38 cellular contexts compared by ENCODE assay signal in the genomic region with DNA sequence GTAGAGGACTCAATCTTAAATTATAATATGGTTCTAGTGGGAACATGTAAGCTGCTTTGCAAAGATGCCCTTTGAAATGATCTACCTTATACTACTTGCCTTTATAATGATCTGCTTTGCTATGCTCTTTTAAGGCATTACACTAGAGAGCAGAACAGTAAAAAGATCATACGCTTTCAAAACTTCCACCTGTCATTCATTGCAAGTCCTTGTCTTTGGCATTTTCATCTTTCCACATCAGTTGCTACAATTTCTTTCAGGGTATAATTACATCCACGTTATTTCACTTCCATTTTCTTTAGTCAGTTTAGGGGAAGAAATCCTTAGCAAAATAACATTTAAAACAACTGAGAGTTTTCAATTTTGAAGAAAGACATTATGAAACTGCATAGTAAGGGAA.
"Had no signal": no experiment of that assay in that cellular context is flagged by ENCODE, and none has a peak within 500 bp of the region (broad histone marks: within the 10 kb centered on the region; RNA-seq: fewer than 3 reads in every experiment).

No MANE protein-coding gene starts in this region.

- H3K27ac Mint-ChIP-seq: activated naive CD4-positive, alpha-beta T cell treated with anti-CD3 and anti-CD28 coated beads for 36 hours; activated naive CD4-positive, alpha-beta T cell treated with anti-CD3 and anti-CD28 coated beads, Interleukin-2, amount 10 ng/mL, durations not matched to agents 7 days and 5 days; activated naive CD4-positive, alpha-beta T cell treated with anti-CD3 and anti-CD28 coated beads, Interleukin-2, amount 50 U/mL, for 24 hours; activated naive CD4-positive, alpha-beta T cell treated with anti-CD3 and anti-CD28 coated beads, Interleukin-2, amount 50 U/mL, for 72 hours; activated naive CD8-positive, alpha-beta T cell; activated naive CD8-positive, alpha-beta T cell treated with anti-CD3 and anti-CD28 coated beads for 36 hours; activated naive CD8-positive, alpha-beta T cell treated with anti-CD3 and anti-CD28 coated beads, Interleukin-2, amount 10 ng/mL, durations not matched to agents 7 days and 5 days; activated naive CD8-positive, alpha-beta T cell treated with anti-CD3 and anti-CD28 coated beads, Interleukin-2, amount 50 U/mL, for 24 hours; activated T-cell treated with anti-CD3 and anti-CD28 coated beads, Interleukin-2, amount 50 U/mL, for 24 hours; activated T-cell treated with anti-CD3 and anti-CD28 coated beads, Interleukin-2, amount 50 U/mL, for 72 hours; activated T-helper 1 cell treated with anti-CD3 and anti-CD28 coated beads, Interleukin-12 subunit alpha, Interleukin-12 subunit beta, Interleukin-2, Interleukin-4 antibody, amounts not matched to agents 30 ng/mL and 10 ng/mL and 1 ng/mL, durations not matched to agents 14 hours and 24 hours and 36 hours; activated T-helper 2 cell treated with anti-CD3 and anti-CD28 coated beads, Interferon-gamma antibody, Interleukin-2, Interleukin-4, amounts not matched to agents 10 μg/mL and 5 μg/mL and 100 μg/mL, durations not matched to agents 14 hours and 24 hours and 36 hours had no signal

- DNase-seq: activated effector memory CD4-positive, alpha-beta T cell treated with anti-CD3 and anti-CD28 coated beads, Interleukin-2, amount 50 U/mL, for 16 hours; activated effector memory CD4-positive, alpha-beta T cell treated with Interleukin-2 at 50 U/mL for 16 hours; activated gamma-delta T cell; activated gamma-delta T cell treated with Interleukin-2 at 50 U/mL for 16 hours; activated naive CD4-positive, alpha-beta T cell; activated naive CD4-positive, alpha-beta T cell treated with anti-CD3 and anti-CD28 coated beads for 36 hours; activated naive CD4-positive, alpha-beta T cell treated with anti-CD3 and anti-CD28 coated beads, Interleukin-2, amount 10 ng/mL, durations not matched to agents 7 days and 5 days; activated naive CD4-positive, alpha-beta T cell treated with anti-CD3 and anti-CD28 coated beads, Interleukin-2, amount 50 U/mL, for 16 hours; activated naive CD4-positive, alpha-beta T cell treated with Interleukin-2 at 50 U/mL for 16 hours; activated naive CD8-positive, alpha-beta T cell treated with anti-CD3 and anti-CD28 coated beads for 36 hours; activated naive CD8-positive, alpha-beta T cell treated with anti-CD3 and anti-CD28 coated beads, Interleukin-2, amount 10 ng/mL, durations not matched to agents 7 days and 5 days; activated naive CD8-positive, alpha-beta T cell treated with anti-CD3 and anti-CD28 coated beads, Interleukin-2, amount 50 U/mL, for 24 hours; activated T-cell treated with anti-CD3 and anti-CD28 coated beads for 4 hours; activated T-cell treated with anti-CD3 and anti-CD28 coated beads, Interleukin-2, amount 50 U/mL, for 1 hour; activated T-cell treated with anti-CD3 and anti-CD28 coated beads, Interleukin-2, amount 50 U/mL, for 24 hours; activated T-cell treated with anti-CD3 and anti-CD28 coated beads, Interleukin-2, amount 50 U/mL, for 4 hours; activated T-cell treated with anti-CD3 and anti-CD28 coated beads, Interleukin-2, amount 50 U/mL, for 48 hours; activated T-cell treated with anti-CD3 and anti-CD28 coated beads, Interleukin-2, amount 50 U/mL, for 72 hours; adrenal gland; amniotic stem cell; amygdala; anterior cingulate cortex; aorta; body of pancreas; brain microvascular endothelial cell; caudate nucleus; central memory CD4-positive, alpha-beta T cell; cerebellar nuclear complex had no signal

- H3K9me3 ChIP-seq: adrenal gland, ascending aorta, body of pancreas, breast epithelium had no signal

- H3K4me1 Mint-ChIP-seq: activated naive CD4-positive, alpha-beta T cell treated with anti-CD3 and anti-CD28 coated beads, Interleukin-2, amount 10 ng/mL, durations not matched to agents 7 days and 5 days; activated naive CD4-positive, alpha-beta T cell treated with anti-CD3 and anti-CD28 coated beads, Interleukin-2, amount 50 U/mL, for 24 hours; activated naive CD8-positive, alpha-beta T cell treated with anti-CD3 and anti-CD28 coated beads for 36 hours; activated naive CD8-positive, alpha-beta T cell treated with anti-CD3 and anti-CD28 coated beads, Interleukin-2, amount 10 ng/mL, durations not matched to agents 7 days and 5 days; activated naive CD8-positive, alpha-beta T cell treated with anti-CD3 and anti-CD28 coated beads, Interleukin-2, amount 50 U/mL, for 24 hours; central memory CD8-positive, alpha-beta T cell had no signal

- ATAC-seq: activated naive CD4-positive, alpha-beta T cell treated with anti-CD3 and anti-CD28 coated beads, Interleukin-2, amount 50 U/mL, for 72 hours; activated naive CD8-positive, alpha-beta T cell treated with anti-CD3 and anti-CD28 coated beads, Interleukin-2, amount 50 U/mL, for 24 hours; activated T-cell treated with anti-CD3 and anti-CD28 coated beads, Interleukin-2, amount 50 U/mL, for 4 hours; activated T-cell treated with anti-CD3 and anti-CD28 coated beads, Interleukin-2, amount 50 U/mL, for 72 hours; body of pancreas had no signal

- H3K4me3 Mint-ChIP-seq: activated naive CD4-positive, alpha-beta T cell treated with anti-CD3 and anti-CD28 coated beads for 36 hours; activated naive CD4-positive, alpha-beta T cell treated with anti-CD3 and anti-CD28 coated beads, Interleukin-2, amount 10 ng/mL, durations not matched to agents 7 days and 5 days; activated naive CD4-positive, alpha-beta T cell treated with anti-CD3 and anti-CD28 coated beads, Interleukin-2, amount 50 U/mL, for 24 hours; activated naive CD8-positive, alpha-beta T cell; activated naive CD8-positive, alpha-beta T cell treated with anti-CD3 and anti-CD28 coated beads for 36 hours; activated naive CD8-positive, alpha-beta T cell treated with anti-CD3 and anti-CD28 coated beads, Interleukin-2, amount 10 ng/mL, durations not matched to agents 7 days and 5 days; activated naive CD8-positive, alpha-beta T cell treated with anti-CD3 and anti-CD28 coated beads, Interleukin-2, amount 50 U/mL, for 24 hours; activated T-cell treated with anti-CD3 and anti-CD28 coated beads, Interleukin-2, amount 50 U/mL, for 24 hours; activated T-cell treated with anti-CD3 and anti-CD28 coated beads, Interleukin-2, amount 50 U/mL, for 4 hours; activated T-cell treated with anti-CD3 and anti-CD28 coated beads, Interleukin-2, amount 50 U/mL, for 72 hours; activated T-helper 1 cell treated with anti-CD3 and anti-CD28 coated beads, Interleukin-12 subunit alpha, Interleukin-12 subunit beta, Interleukin-2, Interleukin-4 antibody, amounts not matched to agents 30 ng/mL and 10 ng/mL and 1 ng/mL, durations not matched to agents 14 hours and 24 hours and 36 hours; brain; central memory CD8-positive, alpha-beta T cell had no signal

- H3K27ac ChIP-seq: adrenal gland, ascending aorta, body of pancreas, brain microvascular endothelial cell, breast epithelium, cardiac muscle cell had no signal

- H3K36me3 Mint-ChIP-seq: activated naive CD4-positive, alpha-beta T cell treated with anti-CD3 and anti-CD28 coated beads, Interleukin-2, amount 10 ng/mL, durations not matched to agents 7 days and 5 days; activated naive CD4-positive, alpha-beta T cell treated with anti-CD3 and anti-CD28 coated beads, Interleukin-2, amount 50 U/mL, for 24 hours; activated naive CD4-positive, alpha-beta T cell treated with anti-CD3 and anti-CD28 coated beads, Interleukin-2, amount 50 U/mL, for 72 hours; activated naive CD8-positive, alpha-beta T cell; activated naive CD8-positive, alpha-beta T cell treated with anti-CD3 and anti-CD28 coated beads for 36 hours; activated naive CD8-positive, alpha-beta T cell treated with anti-CD3 and anti-CD28 coated beads, Interleukin-2, amount 10 ng/mL, durations not matched to agents 7 days and 5 days; brain had no signal

- H3K9me3 Mint-ChIP-seq: activated naive CD4-positive, alpha-beta T cell treated with anti-CD3 and anti-CD28 coated beads for 36 hours; activated naive CD4-positive, alpha-beta T cell treated with anti-CD3 and anti-CD28 coated beads, Interleukin-2, amount 10 ng/mL, durations not matched to agents 7 days and 5 days; activated naive CD8-positive, alpha-beta T cell treated with anti-CD3 and anti-CD28 coated beads, Interleukin-2, amount 10 ng/mL, durations not matched to agents 7 days and 5 days; activated naive CD8-positive, alpha-beta T cell treated with anti-CD3 and anti-CD28 coated beads, Interleukin-2, amount 50 U/mL, for 24 hours; activated T-cell treated with anti-CD3 and anti-CD28 coated beads, Interleukin-2, amount 50 U/mL, for 24 hours; activated T-cell treated with anti-CD3 and anti-CD28 coated beads, Interleukin-2, amount 50 U/mL, for 4 hours; activated T-cell treated with anti-CD3 and anti-CD28 coated beads, Interleukin-2, amount 50 U/mL, for 72 hours; activated T-helper 1 cell treated with anti-CD3 and anti-CD28 coated beads, Interleukin-12 subunit alpha, Interleukin-12 subunit beta, Interleukin-2, Interleukin-4 antibody, amounts not matched to agents 30 ng/mL and 10 ng/mL and 1 ng/mL, durations not matched to agents 14 hours and 24 hours and 36 hours; activated T-helper 2 cell treated with anti-CD3 and anti-CD28 coated beads, Interferon-gamma antibody, Interleukin-2, Interleukin-4, amounts not matched to agents 10 μg/mL and 5 μg/mL and 100 μg/mL, durations not matched to agents 14 hours and 24 hours and 36 hours had no signal

- H3K4me3 ChIP-seq: adrenal gland, ascending aorta, body of pancreas, breast epithelium, cardiac muscle cell had no signal

- H3K27me3 ChIP-seq: adrenal gland, ascending aorta, body of pancreas, brain microvascular endothelial cell, breast epithelium, cardiac muscle cell had no signal

- H3K36me3 ChIP-seq: adrenal gland, ascending aorta, brain microvascular endothelial cell, breast epithelium, cardiac muscle cell had no signal

- H3K27me3 Mint-ChIP-seq: activated naive CD4-positive, alpha-beta T cell treated with anti-CD3 and anti-CD28 coated beads, Interleukin-2, amount 10 ng/mL, durations not matched to agents 7 days and 5 days; activated naive CD4-positive, alpha-beta T cell treated with anti-CD3 and anti-CD28 coated beads, Interleukin-2, amount 50 U/mL, for 24 hours had no signal
